ENCODE assay signal across 8 cellular contexts in the genomic region with DNA sequence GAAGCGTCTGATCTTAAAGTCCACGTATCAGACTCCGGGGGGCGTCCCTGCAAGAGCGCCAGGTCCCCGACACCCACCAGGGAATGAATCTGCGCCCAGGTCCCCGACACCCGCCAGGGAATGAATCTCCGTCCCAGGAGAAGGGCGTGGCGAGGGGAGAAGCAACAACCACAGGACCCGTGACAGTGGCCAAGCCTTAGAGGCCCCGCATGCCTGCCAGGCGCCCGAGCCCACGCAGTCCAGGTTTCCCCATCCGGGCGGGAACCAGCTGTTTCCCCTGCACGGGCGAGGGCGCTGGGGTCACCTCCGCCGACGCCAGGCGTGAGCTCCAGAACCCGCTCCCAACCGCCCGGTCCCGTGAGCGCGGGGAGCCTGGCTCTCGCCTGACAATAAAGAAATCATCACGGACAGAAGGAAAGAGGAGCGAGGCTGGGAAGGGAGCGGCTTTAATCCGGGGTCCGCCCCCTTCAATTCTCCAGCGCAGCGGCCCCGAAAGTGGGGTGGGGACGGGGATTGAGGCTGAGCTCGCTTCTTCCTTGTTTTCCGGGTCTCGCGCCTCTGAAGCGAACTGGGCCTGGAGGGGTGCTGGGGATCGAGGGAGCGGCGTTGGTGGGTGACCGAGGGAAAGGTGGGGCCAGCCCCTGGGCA. TPM values are rescaled to one million over a fixed set of nuclear protein-coding genes. Genes with fewer than 3 reads are reported as not detected.
A peak's percentile ranks its signal among the peaks of the same experiment; 100 is the strongest.
DNase-seq lines count a peak whose midpoint lies in the region; ATAC-seq, FAIRE-seq and TF ChIP-seq lines count a peak whose summit lies in the region.

No MANE protein-coding gene starts in this region.

- no peaks in the 10 kb centered on the region for H3K36me3 ChIP-seq in PC-3 (ENCODE audit: low read depth, low read length)
- H3K36me3 ChIP-seq in endothelial cell of umbilical vein (ENCODE audit: control insufficient read depth in 2 of 2, extremely low read depth in 1 of 2, insufficient read depth in 2 of 2, low read length in 2 of 2) = no peaks in the 10 kb centered on the region

- peaks cover 89% of the 10 kb centered on the region for H3K27me3 Mint-ChIP-seq in nephron progenitor cell (ENCODE audit: low read depth, poor library complexity)

- intact Hi-C loops in PC-3 (cut with micrococcal nuclease) = loop anchor here (1.0 to 10.0 kb wide), 4 partner anchors 30 to 352 kb away; a partner anchor contains a TSS
- intact Hi-C loops in endothelial cell of umbilical vein (cut with micrococcal nuclease) = loop anchor here (1.0 to 2.0 kb wide), 4 partner anchors 21 to 352 kb away; a partner anchor contains a TSS

- no peaks in the 10 kb centered on the region for H3F3A ChIP-seq in PC-3 (ENCODE audit: low read length, unreplicated experiment)

- dilution Hi-C loops in endothelial cell of umbilical vein (cut with MboI; ENCODE audit: extremely low pct_ligation_motif_present, low sequenced_read_pairs) = no loop called here

- no peaks in the 10 kb centered on the region for H3K4me1 Mint-ChIP-seq in nephron progenitor cell

- peaks cover 12% of the 10 kb centered on the region for H3K9me3 Mint-ChIP-seq in nephron progenitor cell

- TF ChIP-seq CTCF in PC-3 (conservative IDR thresholded peaks at IDR 0.05; ENCODE audit: low read depth, low read length) (no peak), endothelial cell of umbilical vein (IDR thresholded peaks at IDR 0.05; ENCODE audit: extremely low read depth in 1 of 2, insufficient read depth in 1 of 2, low read depth in 1 of 2, low read length in 2 of 2) (no peak), nephron progenitor cell (IDR thresholded peaks at IDR 0.05) (no peak)

- BruUV-seq in PC-3 (replicated peaks; lab: Mats Ljungman, UMichigan) (no TSS peak), endothelial cell of umbilical vein (replicated peaks; lab: Mats Ljungman, UMichigan) (no TSS peak)

- H2AFZ ChIP-seq in PC-3 (ENCODE audit: low read length) (peak overlapping the region; percentile 76), endothelial cell of umbilical vein (ENCODE audit: low read depth, low read length) (peak overlapping the region; percentile 50)

- H3K4me2 ChIP-seq in PC-3 (ENCODE audit: low read length) (peak overlapping the region; percentile 82), endothelial cell of umbilical vein (ENCODE audit: insufficient read depth, low read length) (peak overlapping the region; percentile 28)

- no peak for TF ChIP-seq POLR2A in endothelial cell of umbilical vein (IDR thresholded peaks at IDR 0.05; ENCODE audit: low read depth, low read length)

- no peak overlapping the region for H3K27ac Mint-ChIP-seq in nephron progenitor cell

- H3K4me3 ChIP-seq in PC-3 (ENCODE audit: low read length) = peak overlapping the region; percentile 66
- peak overlapping the region in 1 of 3 experiments; percentile 36 for H3K4me3 ChIP-seq in endothelial cell of umbilical vein (replicated peaks in 1 of 3; ENCODE audit: insufficient read depth in 1 of 3, low read depth in 1 of 3, low read length in 3 of 3)

- peak; percentile 31 for ATAC-seq in PC-3

- POLR2A ChIA-PET in PC-3 (lab: Charles Lee; ENCODE audit: unreplicated experiment) = no interaction called here
- POLR2A ChIA-PET in endothelial cell of umbilical vein (lab: Charles Lee) = no interaction called here

- peak; percentile 7 for DNase-seq in EL
- DNase-seq in PC-3 = no peak
- peak; percentile 55 for DNase-seq in endothelial cell of umbilical vein (ENCODE audit: low read depth, low spot score)
- DNase-seq in nephron progenitor cell = peak; percentile 18
- no peak for DNase-seq in NCI-H1092 treated with DMSO at 0.1 percent for 48 hours (lab: John Stamatoyannopoulos, UW)
- DNase-seq in SIG-M5 (lab: John Stamatoyannopoulos, UW) = no peak
- no peak for DNase-seq in activated CD8-positive, alpha-beta memory T cell treated with anti-CD3 and anti-CD28 coated beads, Interleukin-2, amount 50 U/mL, for 48 hours
- no peak for DNase-seq in NCI-H1048 (lab: John Stamatoyannopoulos, UW)

- H4K20me1 ChIP-seq in PC-3 (ENCODE audit: low read length) (no peaks in the 10 kb centered on the region), endothelial cell of umbilical vein (replicated peaks; ENCODE audit: control insufficient read depth, extremely low read depth, insufficient read depth, low read length) (no peaks in the 10 kb centered on the region)

- H3K4me3 Mint-ChIP-seq in nephron progenitor cell = peak overlapping the region; percentile 77

- H3K9ac ChIP-seq in PC-3 (ENCODE audit: low read length) (no peak overlapping the region), endothelial cell of umbilical vein (replicated peaks; ENCODE audit: extremely low read depth, insufficient read depth, low read length) (peak overlapping the region; percentile 5)

- H3K27me3 ChIP-seq in PC-3 (ENCODE audit: low read length) = peaks cover 48% of the 10 kb centered on the region
- peaks cover 22 to 35% of the 10 kb centered on the region in 2 experiments for H3K27me3 ChIP-seq in endothelial cell of umbilical vein (ENCODE audit: control insufficient read depth in 2 of 2, insufficient read depth in 2 of 2, low read length in 2 of 2)

- no peaks in the 10 kb centered on the region for H3K9me1 ChIP-seq in endothelial cell of umbilical vein (replicated peaks; ENCODE audit: control insufficient read depth, extremely low read depth, insufficient read depth, low read length)

- H3K4me1 ChIP-seq in PC-3 (ENCODE audit: insufficient read depth, low read length) (peaks cover 12% of the 10 kb centered on the region), endothelial cell of umbilical vein (ENCODE audit: control insufficient read depth, extremely low read depth, insufficient read depth, low read length) (peaks cover 10% of the 10 kb centered on the region)

- no peaks in the 10 kb centered on the region for H3K9me3 ChIP-seq in PC-3 (ENCODE audit: low read length)
- no peaks in the 10 kb centered on the region for H3K9me3 ChIP-seq in endothelial cell of umbilical vein (replicated peaks; ENCODE audit: control insufficient read depth, insufficient read depth, low read length)

- CTCF ChIA-PET in PC-3 (lab: Charles Lee) = interaction anchor here (0.9 to 1.2 kb wide), 2 partner anchors 29 to 30 kb away, joined by 3 to 6 read pairs; a partner anchor contains a TSS
- CTCF ChIA-PET in endothelial cell of umbilical vein (lab: Charles Lee) = interaction anchor here (0.5 to 3.4 kb wide), 16 partner anchors 8 to 451 kb away, joined by 3 to 36 read pairs (median 6); a partner anchor contains a TSS

- no peak overlapping the region for H3K27ac ChIP-seq in PC-3 (ENCODE audit: low read length)
- H3K27ac ChIP-seq in endothelial cell of umbilical vein (ENCODE audit: insufficient read depth, low read depth, low read length) = no peak overlapping the region

- H3K36me3 Mint-ChIP-seq in nephron progenitor cell (ENCODE audit: low read depth) = no peaks in the 10 kb centered on the region

- H3K9me2 ChIP-seq in PC-3 (replicated peaks; ENCODE audit: low read length) = no peaks in the 10 kb centered on the region

- H3K79me2 ChIP-seq in PC-3 (ENCODE audit: low read length) (no peaks in the 10 kb centered on the region), endothelial cell of umbilical vein (ENCODE audit: control insufficient read depth, insufficient read depth, low read length) (no peaks in the 10 kb centered on the region)

- FAIRE-seq in endothelial cell of umbilical vein (lab: Jason Lieb, UNC) = no peak

TF ChIP-seq in endothelial cell of umbilical vein, 7 proteins besides CTCF, POLR2A, EP300 and RAD21:
- TF ChIP-seq EZH2 (IDR thresholded peaks at IDR 0.05; ENCODE audit: borderline replicate concordance, low read depth, low read length, severe bottlenecking) (peak; percentile 38), FOS (IDR thresholded peaks at IDR 0.05; ENCODE audit: borderline replicate concordance, insufficient read depth, low read length) (no peak)

RNA-seq across cellular contexts. Expression of a gene that starts 29.0 kb away (rescaled TPM):
- total RNA-seq in PC-3 (2014; rRNA removed) = 36.6 and 41.9 TPM in 2 replicates
- total RNA-seq in endothelial cell of umbilical vein = 22.4 and 23.4 TPM in 2 replicates
- polyA plus RNA-seq in endothelial cell of umbilical vein = 1.7 and 2.8 TPM in 2 replicates
- polyA plus RNA-seq in endothelial cell of umbilical vein (2011; cell fraction: cytosol; rRNA removed) = 5.6 and 6.5 TPM in 2 replicates
- polyA plus RNA-seq in endothelial cell of umbilical vein (2011; cell fraction: nucleus; rRNA removed) = 8.6 and 10.7 TPM in 2 replicates
- 18.8 and 26.8 TPM in 2 replicates for polyA plus RNA-seq in endothelial cell of umbilical vein (2012)
- polyA minus RNA-seq in endothelial cell of umbilical vein = 6.9 and 8.6 TPM in 2 replicates
- 6.8 TPM for polyA minus RNA-seq in endothelial cell of umbilical vein (2011; cell fraction: cytosol; rRNA and poly(A)+ RNA removed)
- polyA minus RNA-seq in endothelial cell of umbilical vein (2011; cell fraction: nucleus; rRNA and poly(A)+ RNA removed) = 6.4 and 8.4 TPM in 2 replicates

Comparison
In these comparisons a context has a peak if more than half of its experiments do, and no peak if none do; other contexts are left out.
1. DNase-seq: peak in EL (single experiment), endothelial cell of umbilical vein (single experiment) and nephron progenitor cell (single experiment); none in PC-3 (single experiment), NCI-H1092 treated with DMSO at 0.1 percent for 48 hours (single experiment), SIG-M5 (single experiment), activated CD8-positive, alpha-beta memory T cell treated with anti-CD3 and anti-CD28 coated beads, Interleukin-2, amount 50 U/mL, for 48 hours (single experiment) and NCI-H1048 (single experiment).